14 cellular contexts compared by ENCODE assay signal in the genomic region with DNA sequence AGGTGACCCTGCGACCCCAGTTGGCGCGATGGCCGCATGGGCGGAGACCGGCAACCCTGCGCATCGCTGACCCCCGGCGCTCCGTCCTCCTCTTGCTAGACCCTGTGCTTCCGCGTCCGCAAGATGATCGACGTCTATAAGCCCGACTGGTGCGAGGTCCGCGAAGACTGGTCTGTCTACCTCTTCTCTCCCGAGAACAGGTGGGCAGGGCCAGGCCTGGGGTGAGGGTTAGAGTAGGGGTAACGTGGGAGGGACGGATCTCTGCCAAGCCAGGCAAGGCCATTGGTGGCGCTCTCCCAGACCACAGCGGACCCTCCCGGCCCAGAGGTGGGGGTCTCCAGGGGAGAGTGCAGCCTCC.
DNase-seq lines count a peak whose midpoint lies in the region; ATAC-seq, FAIRE-seq and TF ChIP-seq lines count a peak whose summit lies in the region.
"Had no signal": no experiment of that assay in that cellular context is flagged by ENCODE, and none has a peak within 500 bp of the region (broad histone marks: within the 10 kb centered on the region; RNA-seq: fewer than 3 reads in every experiment).

No MANE protein-coding gene starts in this region.

- DNase-seq in CD8-positive, alpha-beta T cell = no peak
- DNase-seq in K562 (ENCODE audit: extremely low read depth in 1 of 4, low spot score in 3 of 4) = no peak
- no peak for DNase-seq in mucosa of descending colon
- no peak for DNase-seq in central memory CD4-positive, alpha-beta T cell
- no peak for DNase-seq in WERI-Rb-1
- no peak for DNase-seq in kidney tubule cell (ENCODE audit: low spot score)
- DNase-seq: dermis blood vessel endothelial cell, foreskin keratinocyte, GM23248, left ventricle myocardium superior, NCI-H1092, NCI-H774, SIG-M5 had no signal

- peak overlapping the region; percentile 63 for H3K4me3 Mint-ChIP-seq in CD8-positive, alpha-beta T cell

- no peak overlapping the region for H3K27ac Mint-ChIP-seq in CD8-positive, alpha-beta T cell

- no peak for TF ChIP-seq CTCF in CD8-positive, alpha-beta T cell (IDR thresholded peaks at IDR 0.05)
- no peak for TF ChIP-seq CTCF in K562 (IDR thresholded peaks at IDR 0.05 in 2 of 3, conservative IDR thresholded peaks at IDR 0.05 in 1 of 3; ENCODE audit: insufficient read depth in 2 of 3, low read depth in 1 of 3, low read length in 3 of 3)
- TF ChIP-seq CTCF in mucosa of descending colon (IDR thresholded peaks at IDR 0.05) = no peak
- no peak for TF ChIP-seq CTCF in WERI-Rb-1 (IDR thresholded peaks at IDR 0.05; ENCODE audit: low read depth, low read length)

- no peaks in the 10 kb centered on the region for H3K9me1 ChIP-seq in K562 (ENCODE audit: control insufficient read depth, insufficient read depth, low read length)

- H3K36me3 ChIP-seq in CD8-positive, alpha-beta T cell (ENCODE audit: insufficient read depth, low read length) = no peaks in the 10 kb centered on the region
- H3K36me3 ChIP-seq in ES-I3 (ENCODE audit: insufficient read depth, low read length) (no peaks in the 10 kb centered on the region), K562 (ENCODE audit: control insufficient read depth, insufficient read depth, low read length) (no peaks in the 10 kb centered on the region), mucosa of descending colon (ENCODE audit: low read depth) (no peaks in the 10 kb centered on the region), WERI-Rb-1 (no peaks in the 10 kb centered on the region)

- peaks cover 13% of the 10 kb centered on the region for H3K27me3 Mint-ChIP-seq in CD8-positive, alpha-beta T cell (ENCODE audit: low read depth)

- no peaks in the 10 kb centered on the region for H3K79me2 ChIP-seq in K562 (ENCODE audit: control insufficient read depth, insufficient read depth, low read length)

- peaks cover 50% of the 10 kb centered on the region for H3K4me1 ChIP-seq in CD8-positive, alpha-beta T cell (ENCODE audit: insufficient read depth, low read length)
- peaks cover 13% of the 10 kb centered on the region for H3K4me1 ChIP-seq in ES-I3 (ENCODE audit: insufficient read depth, low read length)
- H3K4me1 ChIP-seq in K562 (replicated peaks in 1 of 2; ENCODE audit: control insufficient read depth in 2 of 2, insufficient read depth in 2 of 2, low read length in 2 of 2) = peaks cover 4 to 49% of the 10 kb centered on the region in 2 experiments; a peak in 3 of 5 replicates
- H3K4me1 ChIP-seq in mucosa of descending colon (ENCODE audit: low read depth) = peaks cover 15% of the 10 kb centered on the region
- H3K4me1 ChIP-seq: foreskin keratinocyte had no signal

- no peak for TF ChIP-seq EP300 in K562 (IDR thresholded peaks at IDR 0.05; ENCODE audit: low read length)

- POLR2A ChIA-PET in CD8-positive, alpha-beta T cell (lab: Charles Lee) = no interaction called here
- POLR2A ChIA-PET in K562 (lab: Yijun Ruan, JAX) = no interaction called here

- no peak overlapping the region for H3K27ac ChIP-seq in CD8-positive, alpha-beta T cell (ENCODE audit: low read depth, low read length)
- H3K27ac ChIP-seq in K562 (ENCODE audit: extremely low read depth, low read depth, low read length) = no peak overlapping the region
- no peak overlapping the region for H3K27ac ChIP-seq in WERI-Rb-1
- H3K27ac ChIP-seq: foreskin keratinocyte, GM23248 had no signal

- intact Hi-C loops in CD8-positive, alpha-beta T cell (cut with DNase I, micrococcal nuclease) = loop anchor here in 1 of 2 experiments (2.0 kb wide), 1 partner anchor 64 kb away; no protein-coding TSS in a partner anchor
- intact Hi-C loops in K562 (cut with micrococcal nuclease) (no loop called here), mucosa of descending colon (cut with DNase I, micrococcal nuclease) (no loop called here)

- H3K9ac ChIP-seq in ES-I3 (ENCODE audit: low read depth, low read length) (peak overlapping the region; percentile 74; the same call in 1 of the 2 replicates), K562 (ENCODE audit: insufficient read depth in 1 of 2, low read depth in 2 of 2, low read length in 2 of 2) (no peak overlapping the region)
- H3K9ac ChIP-seq: GM23248 had no signal

- no peaks in the 10 kb centered on the region for H4K20me1 ChIP-seq in K562 (replicated peaks; ENCODE audit: control insufficient read depth, insufficient read depth, low read length)

- peaks cover 57% of the 10 kb centered on the region for H3K4me1 Mint-ChIP-seq in CD8-positive, alpha-beta T cell (ENCODE audit: low read depth)

- WGBS in K562 (ENCODE audit: insufficient coverage, low coverage, missing lambda C conversion rate) = 79% methylated on average over 5 of the region's 26 CpGs

- peak overlapping the region; percentile 32 for H3K4me2 ChIP-seq in K562 (ENCODE audit: insufficient read depth, low read length)

- BruUV-seq in K562 (replicated peaks; lab: Mats Ljungman, UMichigan) = no TSS peak

- no peak for TF ChIP-seq POLR2A in K562 (conservative IDR thresholded peaks at IDR 0.05)

- in situ Hi-C loops in K562 (cut with MboI) = no loop called here

- no peak overlapping the region for H2AFZ ChIP-seq in K562 (ENCODE audit: low read depth, low read length)
- H2AFZ ChIP-seq: GM23248 had no signal

- FAIRE-seq in K562 (lab: Jason Lieb, UNC) = no peak

- H3K4me3 ChIP-seq in CD8-positive, alpha-beta T cell (ENCODE audit: low read depth, low read length) = peak overlapping the region; percentile 61
- H3K4me3 ChIP-seq in K562 = peak overlapping the region; percentile 33; the same call in 1 of the 2 replicates
- no peak overlapping the region for H3K4me3 ChIP-seq in mucosa of descending colon
- H3K4me3 ChIP-seq in WERI-Rb-1 (ENCODE audit: low read depth, low read length) = no peak overlapping the region
- H3K4me3 ChIP-seq: GM23248 had no signal

- no peak for TF ChIP-seq RAD21 in K562 (CRISPR knock-in tag; conservative IDR thresholded peaks at IDR 0.05 in 1 of 2, IDR thresholded peaks at IDR 0.05 in 1 of 2)

- no peak for ATAC-seq in CD8-positive, alpha-beta T cell
- ATAC-seq in K562 (no peak; the same call in 2 of the 3 replicates), mucosa of descending colon (peak; percentile 8)
- ATAC-seq: left ventricle myocardium superior had no signal

- no peaks in the 10 kb centered on the region for H3K36me3 Mint-ChIP-seq in CD8-positive, alpha-beta T cell

- H3K27me3 ChIP-seq in CD8-positive, alpha-beta T cell (ENCODE audit: insufficient read depth, low read length) = no peaks in the 10 kb centered on the region
- H3K27me3 ChIP-seq in K562 (ENCODE audit: control insufficient read depth in 2 of 2, insufficient read depth in 2 of 2, low read length in 2 of 2) (no peaks in the 10 kb centered on the region), WERI-Rb-1 (ENCODE audit: insufficient read depth, low read depth, severe bottlenecking) (no peaks in the 10 kb centered on the region)

- CTCF ChIA-PET in CD8-positive, alpha-beta T cell (lab: Charles Lee) = no interaction called here
- CTCF ChIA-PET in K562 (lab: Yijun Ruan, JAX; ENCODE audit: low intra/inter-chr PET ratio) = no interaction called here

- H3K9me3 Mint-ChIP-seq in CD8-positive, alpha-beta T cell = no peaks in the 10 kb centered on the region

- H3K9me3 ChIP-seq in CD8-positive, alpha-beta T cell (ENCODE audit: low read length) = no peaks in the 10 kb centered on the region
- H3K9me3 ChIP-seq in ES-I3 (ENCODE audit: control insufficient read depth, insufficient read depth, low read length) (no peaks in the 10 kb centered on the region), K562 (replicated peaks; ENCODE audit: control insufficient read depth, insufficient read depth, low read depth, low read length) (no peaks in the 10 kb centered on the region), mucosa of descending colon (no peaks in the 10 kb centered on the region), WERI-Rb-1 (ENCODE audit: severe bottlenecking) (no peaks in the 10 kb centered on the region)

TF ChIP-seq in K562, 482 proteins besides CTCF, POLR2A, EP300 and RAD21:
- TF ChIP-seq NRF1 (conservative IDR thresholded peaks at IDR 0.05 in 1 of 2, IDR thresholded peaks at IDR 0.05 in 1 of 2) = peak in 1 of 2 experiments; percentile 24; a peak in 1 of 4 replicates
- no peak for TF ChIP-seq SNRNP70 (optimal IDR thresholded peaks at IDR 0.05; ENCODE audit: low read depth, low read length)

Comparison
In these comparisons a context has a peak if more than half of its experiments do, and no peak if none do; other contexts are left out.
1. H3K4me3 ChIP-seq: peak in CD8-positive, alpha-beta T cell (single experiment) and K562 (single experiment); none in mucosa of descending colon (single experiment) and WERI-Rb-1 (single experiment).